15 cellular contexts compared by ENCODE assay signal in genomic region chr15:56038015-56038414, GRCh38. TPM values are rescaled to one million over a fixed set of nuclear protein-coding genes. Genes with fewer than 3 reads are reported as not detected.
DNase-seq lines count a peak whose midpoint lies in the region; ATAC-seq and TF ChIP-seq lines count a peak whose summit lies in the region.
"Had no signal": no experiment of that assay in that cellular context is flagged by ENCODE, and none has a peak within 500 bp of the region (broad histone marks: within the 10 kb centered on the region; RNA-seq: fewer than 3 reads in every experiment).

No MANE protein-coding gene starts in this region.

- H3K9me3 Mint-ChIP-seq in type B pancreatic cell, result peaks cover under 1% of the 10 kb centered on the region

- H3K9ac ChIP-seq in DND-41 (ENCODE audit: low read depth, low read length) (no peak overlapping the region), MM.1S (ENCODE audit: low read length) (no peak overlapping the region)

- DNase-seq in A172 (ENCODE audit: low spot score) (peak; percentile 40), DND-41 (no peak), RWPE2 (ENCODE audit: low spot score) (no peak), epithelial cell of esophagus (ENCODE audit: low read depth) (peak; percentile 49), type B pancreatic cell (ENCODE audit: extremely low spot score, unreplicated experiment) (no peak), MM.1S (no peak)
- DNase-seq: activated CD8-positive, alpha-beta memory T cell treated with anti-CD3 and anti-CD28 coated beads for 24 hours; lower lobe of right lung; NCI-H2081; psoas muscle had no signal

- ATAC-seq in DND-41 (ENCODE audit: insufficient read depth, low read depth), result no peak
- ATAC-seq in RWPE2 (ENCODE audit: low read depth), result peak; percentile 16; the same call in 2 of the 3 replicates
- no peak for ATAC-seq in GM18858 (IDR thresholded peaks at IDR 0.05; ENCODE audit: unreplicated experiment)
- no peak for ATAC-seq in GM18861 (IDR thresholded peaks at IDR 0.05; ENCODE audit: unreplicated experiment)
- ATAC-seq: gastroesophageal sphincter, lower lobe of right lung, psoas muscle had no signal

- H3K4me3 ChIP-seq in DND-41 (ENCODE audit: low read depth in 1 of 2, low read length in 2 of 2) (no peak overlapping the region), RWPE2 (ENCODE audit: severe bottlenecking) (no peak overlapping the region), epithelial cell of esophagus (ENCODE audit: low read length) (no peak overlapping the region), MM.1S (ENCODE audit: low read length) (no peak overlapping the region)
- H3K4me3 ChIP-seq: cardiac muscle cell, gastroesophageal sphincter, lower lobe of right lung, psoas muscle had no signal

- H3K4me1 Mint-ChIP-seq in type B pancreatic cell (ENCODE audit: unreplicated experiment), result peaks cover 33% of the 10 kb centered on the region

- H3K27ac ChIP-seq in DND-41 (ENCODE audit: low read length), result no peak overlapping the region
- peak overlapping the region; percentile 91 for H3K27ac ChIP-seq in RWPE2 (ENCODE audit: poor library complexity, severe bottlenecking)
- H3K27ac ChIP-seq in MM.1S (ENCODE audit: low read length), result no peak overlapping the region
- H3K27ac ChIP-seq: cardiac muscle cell, gastroesophageal sphincter, lower lobe of right lung, psoas muscle, RWPE1 had no signal

- no peaks in the 10 kb centered on the region for H3K9me2 ChIP-seq in MM.1S (replicated peaks; ENCODE audit: insufficient read depth, low read length)

- no peaks in the 10 kb centered on the region; the same call in 1 of the 2 replicates for H4K20me1 ChIP-seq in DND-41 (ENCODE audit: insufficient read depth, low read length)
- H4K20me1 ChIP-seq in MM.1S (ENCODE audit: insufficient read depth, low read length), result no peaks in the 10 kb centered on the region

- H3K4me1 ChIP-seq in DND-41 (ENCODE audit: insufficient read depth, low read length), result peaks cover 8% of the 10 kb centered on the region
- peaks cover 62% of the 10 kb centered on the region for H3K4me1 ChIP-seq in RWPE2 (ENCODE audit: insufficient read depth, poor library complexity, severe bottlenecking)
- no peaks in the 10 kb centered on the region for H3K4me1 ChIP-seq in MM.1S (ENCODE audit: low read length)
- H3K4me1 ChIP-seq: psoas muscle had no signal

- H3K27me3 Mint-ChIP-seq in type B pancreatic cell, result no peaks in the 10 kb centered on the region

- H3K27me3 ChIP-seq in DND-41 (ENCODE audit: insufficient read depth, low read length, poor library complexity) (no peaks in the 10 kb centered on the region), RWPE2 (ENCODE audit: insufficient read depth, poor library complexity, severe bottlenecking) (no peaks in the 10 kb centered on the region), MM.1S (replicated peaks; ENCODE audit: insufficient read depth, low read length) (no peaks in the 10 kb centered on the region)
- H3K27me3 ChIP-seq: cardiac muscle cell, gastroesophageal sphincter had no signal

- no peak overlapping the region for H3K4me3 Mint-ChIP-seq in type B pancreatic cell

- H3K36me3 Mint-ChIP-seq in type B pancreatic cell, result no peaks in the 10 kb centered on the region

- no peaks in the 10 kb centered on the region for H3F3A ChIP-seq in MM.1S (ENCODE audit: insufficient read depth, low read length)

- H3K4me2 ChIP-seq in DND-41 (ENCODE audit: insufficient read depth, low read length) (no peak overlapping the region), MM.1S (ENCODE audit: low read depth, low read length) (no peak overlapping the region)

- H3K9me3 ChIP-seq in DND-41 (ENCODE audit: insufficient read depth, low read length, severe bottlenecking) (no peaks in the 10 kb centered on the region), RWPE2 (ENCODE audit: severe bottlenecking) (no peaks in the 10 kb centered on the region), MM.1S (replicated peaks; ENCODE audit: insufficient read depth, low read length) (no peaks in the 10 kb centered on the region)
- H3K9me3 ChIP-seq: gastroesophageal sphincter, lower lobe of right lung, psoas muscle had no signal

- H3K27ac Mint-ChIP-seq in type B pancreatic cell, result no peak overlapping the region

- H3K79me2 ChIP-seq in DND-41 (ENCODE audit: insufficient read depth, low read length), result no peaks in the 10 kb centered on the region
- H3K79me2 ChIP-seq in MM.1S (ENCODE audit: low read length), result no peaks in the 10 kb centered on the region

- H2AFZ ChIP-seq in DND-41 (ENCODE audit: low read depth, low read length) (0 out of 2 replicates have a peak overlapping the region, but pooled peaks have one; percentile 52), MM.1S (ENCODE audit: low read length) (no peak overlapping the region)

- TF ChIP-seq CTCF in DND-41 (IDR thresholded peaks at IDR 0.05; ENCODE audit: borderline replicate concordance, extremely low read depth, low read length, poor library complexity, severe bottlenecking), result no peak
- TF ChIP-seq CTCF in RWPE2 (IDR thresholded peaks at IDR 0.05; ENCODE audit: poor library complexity, severe bottlenecking), result no peak
- no peak for TF ChIP-seq CTCF in epithelial cell of esophagus (IDR thresholded peaks at IDR 0.05; ENCODE audit: insufficient read depth, low read depth, low read length, missing control alignments)
- TF ChIP-seq CTCF in type B pancreatic cell (conservative IDR thresholded peaks at IDR 0.05), result no peak
- no peak for TF ChIP-seq CTCF in MM.1S (IDR thresholded peaks at IDR 0.05; ENCODE audit: low read length)

- H3K36me3 ChIP-seq in DND-41 (ENCODE audit: insufficient read depth, low read length) (no peaks in the 10 kb centered on the region), RWPE2 (ENCODE audit: low read depth) (peaks cover 7% of the 10 kb centered on the region), MM.1S (replicated peaks; ENCODE audit: insufficient read depth, low read length) (no peaks in the 10 kb centered on the region)
- H3K36me3 ChIP-seq: cardiac muscle cell, gastroesophageal sphincter, lower lobe of right lung had no signal

RNA-seq across cellular contexts. Expression of gene NEDD4, which starts 44.6 kb away (rescaled TPM):
- 60.2 and 60.8 TPM in 2 replicates for total RNA-seq in A172 (2014; rRNA removed; shearing (Covaris generic))
- total RNA-seq in type B pancreatic cell (ENCODE audit: low replicate concordance), result 19.6 and 21.1 TPM in 2 replicates

Comparison
In these comparisons a context has a peak if more than half of its experiments do, and no peak if none do; other contexts are left out.
1. DNase-seq: peak in A172 (single experiment) and epithelial cell of esophagus (single experiment); none in DND-41 (single experiment), RWPE2 (single experiment), type B pancreatic cell (single experiment) and MM.1S (single experiment).